ENCODE assay signal across 8 cellular contexts in genomic region chr9:83620841-83621636, GRCh38. TPM values are rescaled to one million over a fixed set of nuclear protein-coding genes. Genes with fewer than 3 reads are reported as not detected.
DNase-seq lines count a peak whose midpoint lies in the region; ATAC-seq and TF ChIP-seq lines count a peak whose summit lies in the region.

No MANE protein-coding gene starts in this region.

- ATAC-seq in GM21367 (IDR thresholded peaks at IDR 0.05; ENCODE audit: unreplicated experiment), result peak; percentile 29
- ATAC-seq in naive B cell (ENCODE audit: low read depth in 2 of 2), result peak; percentile 11 to 17
- peak; percentile 41 for ATAC-seq in aorta (ENCODE audit: low FRiP score)
- ATAC-seq in GM18511 (IDR thresholded peaks at IDR 0.05; ENCODE audit: unreplicated experiment), result no peak

- no peaks in the 10 kb centered on the region for H3K36me3 ChIP-seq in aorta (ENCODE audit: control insufficient read depth in 1 of 2, insufficient read depth in 2 of 2, low read length in 1 of 2)

- intact Hi-C loops in CD14-positive monocyte (cut with micrococcal nuclease), result no loop called here
- intact Hi-C loops in aorta (cut with DNase I), result loop anchor here (5.0 to 10.0 kb wide), 3 partner anchors 86 to 294 kb away; partner anchors contain the start of gene UBQLN1 (in 2 of the 2)

- DNase-seq in CD14-positive monocyte (ENCODE audit: low spot score), result no peak
- peak; percentile 60 for DNase-seq in NCI-H2227 (lab: John Stamatoyannopoulos, UW; ENCODE audit: unreplicated experiment)
- DNase-seq in activated CD4-positive, alpha-beta T cell treated with anti-CD3 and anti-CD28 coated beads, Interleukin-2, amount 50 U/mL, for 48 hours, result peak; percentile 36 to 51
- peak; percentile 61 to 76 for DNase-seq in erythroblast (lab: John Stamatoyannopoulos, UW)
- DNase-seq in naive B cell, result peak; percentile 30
- DNase-seq in aorta, result peak in 1 of 2 donors; percentile 51

- no peaks in the 10 kb centered on the region for H3K9me3 ChIP-seq in aorta (ENCODE audit: control insufficient read depth, low read length)

- peaks cover 0 to 6% of the 10 kb centered on the region in 2 donors for H3K36me3 Mint-ChIP-seq in CD14-positive monocyte
- no peaks in the 10 kb centered on the region for H3K36me3 Mint-ChIP-seq in naive B cell

- no peaks in the 10 kb centered on the region for H3K27me3 ChIP-seq in aorta (ENCODE audit: control insufficient read depth in 1 of 2, insufficient read depth in 2 of 2, low read length in 1 of 2)

- peaks cover 0 to 1% of the 10 kb centered on the region in 2 donors for H3K4me1 ChIP-seq in aorta (ENCODE audit: control insufficient read depth in 1 of 2, insufficient read depth in 2 of 2, low read length in 2 of 2)

- H3K4me1 Mint-ChIP-seq in CD14-positive monocyte, result peaks cover 29% of the 10 kb centered on the region
- peaks cover 23 to 31% (median 26%) of the 10 kb centered on the region in 3 donors for H3K4me1 Mint-ChIP-seq in naive B cell

- no peak overlapping the region for H3K27ac ChIP-seq in aorta (ENCODE audit: low read depth in 1 of 2, low read length in 2 of 2)

- H3K4me3 ChIP-seq in aorta (ENCODE audit: low read length in 2 of 2), result no peak overlapping the region

- TF ChIP-seq POLR2A in erythroblast (IDR thresholded peaks at IDR 0.05; ENCODE audit: low read length), result no peak

- WGBS in aorta, 2 donors, result 18 to 19% methylated on average over 7 of the region's 7 CpGs

- H3K27ac Mint-ChIP-seq in CD14-positive monocyte, result no peak overlapping the region
- peak overlapping the region in 2 of 6 donors; percentile 12 to 96 for H3K27ac Mint-ChIP-seq in naive B cell

- H3K4me3 Mint-ChIP-seq in CD14-positive monocyte, result peak overlapping the region in 1 of 2 donors; percentile 10
- peak overlapping the region in 6 of 8 donors; percentile 23 to 98 (median 80) for H3K4me3 Mint-ChIP-seq in naive B cell

- H3K9me3 Mint-ChIP-seq in CD14-positive monocyte (no peaks in the 10 kb centered on the region), naive B cell (no peaks in the 10 kb centered on the region)

- H3K27me3 Mint-ChIP-seq in CD14-positive monocyte (ENCODE audit: low read depth in 3 of 3) (peaks cover 0 to 3% (median 3%) of the 10 kb centered on the region in 3 donors), naive B cell (peaks cover 0 to 5% (median 0%) of the 10 kb centered on the region in 3 donors)

- TF ChIP-seq CTCF in CD14-positive monocyte (IDR thresholded peaks at IDR 0.05), result peak; percentile 75

RNA-seq across cellular contexts. Expression of gene IDNK, which starts 1.9 kb away (rescaled TPM):
- polyA plus RNA-seq in CD14-positive monocyte (10 to 100 TPM; 10.6 to 13.3 TPM), naive B cell (ENCODE audit: low read depth in 6 of 6) (10 to 100 TPM; 16.4 to 44.8 (median 25.5) TPM), aorta (10 to 100 TPM in 1 of 2 donors, 1 to 10 TPM in 1; 8.3 to 21.8 TPM)
- 1 to 10 TPM; 1.7 to 6.3 TPM for total RNA-seq in aorta

Comparison
In these comparisons a context has a peak if more than half of its experiments do, and no peak if none do; other contexts are left out.
1. intact Hi-C loops: an anchor here in aorta (5.0 to 10.0 kb wide); none called in CD14-positive monocyte.